14 cellular contexts compared by ENCODE assay signal in the genomic region with DNA sequence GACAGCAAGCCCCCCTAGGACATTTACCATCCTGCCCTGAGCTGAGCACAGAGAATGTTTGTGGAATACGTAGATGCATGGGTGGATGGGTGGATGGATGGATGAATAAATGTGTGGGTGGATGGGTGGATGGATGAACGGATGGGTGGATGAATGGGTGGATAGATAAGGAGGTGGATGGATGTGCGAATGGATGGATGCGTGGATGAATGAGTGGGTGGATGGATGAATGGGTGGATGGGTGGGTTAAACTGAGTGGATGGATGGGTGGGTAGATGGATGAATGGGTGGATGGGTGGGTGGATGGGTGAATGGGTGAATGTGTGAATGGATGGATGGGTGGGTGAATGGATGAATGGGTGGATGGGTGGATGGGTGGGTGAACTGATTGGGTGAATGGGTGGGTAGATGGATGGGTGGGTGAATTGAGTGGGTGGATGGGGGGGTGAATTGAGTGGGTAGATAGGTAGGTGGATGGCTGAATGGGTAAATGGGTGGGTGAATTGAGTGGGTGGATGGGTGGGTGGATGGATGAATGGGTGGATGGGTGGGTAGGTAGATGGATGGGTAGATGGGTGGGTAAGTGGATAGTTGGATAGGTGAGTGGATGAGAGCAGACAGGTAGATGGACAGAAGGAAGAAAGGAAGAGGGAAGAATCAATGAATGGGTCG. TPM values are rescaled to one million over a fixed set of nuclear protein-coding genes. Genes with fewer than 3 reads are reported as not detected.
DNase-seq lines count a peak whose midpoint lies in the region; ATAC-seq, FAIRE-seq and TF ChIP-seq lines count a peak whose summit lies in the region.
"Had no signal": no experiment of that assay in that cellular context is flagged by ENCODE, and none has a peak within 500 bp of the region (broad histone marks: within the 10 kb centered on the region; RNA-seq: fewer than 3 reads in every experiment).

No MANE protein-coding gene starts in this region.

- peak overlapping the region; percentile 94 for H3K27ac Mint-ChIP-seq in activated CD8-positive, alpha-beta T cell treated with anti-CD3 and anti-CD28 coated beads for 36 hours
- H3K27ac Mint-ChIP-seq in memory B cell, result peak overlapping the region; percentile 88
- H3K27ac Mint-ChIP-seq: nephron progenitor cell had no signal

- H2AFZ ChIP-seq in HepG2 (ENCODE audit: low read length) (no peak overlapping the region), PC-9 (no peak overlapping the region)

- POLR2A ChIA-PET in HepG2 (lab: Yijun Ruan, JAX) (interaction anchor here (1.0 to 1.1 kb wide), 2 partner anchors 46 to 65 kb away, joined by 3 read pairs; no protein-coding TSS in a partner anchor), PC-9 (lab: Charles Lee; ENCODE audit: unreplicated experiment) (no interaction called here)
- POLR2A ChIA-PET in activated CD8-positive, alpha-beta T cell treated with anti-CD3 and anti-CD28 coated beads for 36 hours (lab: Charles Lee), result interaction anchor here (7.6 to 18.6 kb wide), 2 partner anchors 10 to 15 kb away, joined by 56 to 335 read pairs; a partner anchor contains a TSS

- no peak for TF ChIP-seq RAD21 in HepG2 (CRISPR knock-in tag; IDR thresholded peaks at IDR 0.05)

- ATAC-seq in HepG2, result no peak
- no peak for ATAC-seq in right lobe of liver
- no peak for ATAC-seq in activated CD8-positive, alpha-beta T cell treated with anti-CD3 and anti-CD28 coated beads for 36 hours
- ATAC-seq in memory B cell (ENCODE audit: low read depth), result no peak
- no peak for ATAC-seq in GM18873 (IDR thresholded peaks at IDR 0.05; ENCODE audit: low FRiP score, unreplicated experiment)
- ATAC-seq: left lung had no signal

- FAIRE-seq in HepG2 (lab: Jason Lieb, UNC), result no peak

- intact Hi-C loops in HepG2 (cut with micrococcal nuclease; ENCODE audit: unreplicated experiment), result no loop called here
- intact Hi-C loops in right lobe of liver (cut with DNase I), result no loop called here
- intact Hi-C loops in activated CD8-positive, alpha-beta T cell treated with anti-CD3 and anti-CD28 coated beads for 36 hours (cut with micrococcal nuclease), result no loop called here
- intact Hi-C loops in PC-9 (cut with micrococcal nuclease; ENCODE audit: unreplicated experiment), result no loop called here

- no peak for DNase-seq in HepG2 (ENCODE audit: low spot score)
- no peak for DNase-seq in right lobe of liver
- DNase-seq in activated CD8-positive, alpha-beta T cell treated with anti-CD3 and anti-CD28 coated beads for 36 hours, result no peak
- no peak for DNase-seq in memory B cell (ENCODE audit: low spot score in 2 of 2)
- DNase-seq in PC-9, result no peak
- no peak for DNase-seq in NCI-H774 (lab: John Stamatoyannopoulos, UW)
- no peak for DNase-seq in NCI-H1105 treated with DMSO at 0.1 percent for 48 hours (lab: John Stamatoyannopoulos, UW)
- DNase-seq: activated CD4-positive, alpha-beta T cell treated with anti-CD3 and anti-CD28 coated beads, Interleukin-2, amount 50 U/mL, for 1 hour; effector CD8-positive, alpha-beta T cell; NCI-H2171 treated with DMSO at 0.1 percent for 48 hours; nephron progenitor cell; transverse colon had no signal

- H3K4me3 Mint-ChIP-seq in activated CD8-positive, alpha-beta T cell treated with anti-CD3 and anti-CD28 coated beads for 36 hours, result peak overlapping the region; percentile 78
- peak overlapping the region; percentile 73 for H3K4me3 Mint-ChIP-seq in memory B cell
- H3K4me3 Mint-ChIP-seq: nephron progenitor cell had no signal

- H3K9me3 ChIP-seq in HepG2 (ENCODE audit: low read length), result no peaks in the 10 kb centered on the region
- H3K9me3 ChIP-seq in right lobe of liver, result no peaks in the 10 kb centered on the region
- no peaks in the 10 kb centered on the region for H3K9me3 ChIP-seq in PC-9 (ENCODE audit: insufficient read depth, low read depth)
- H3K9me3 ChIP-seq: left lung, transverse colon had no signal

- peaks cover 25% of the 10 kb centered on the region for H3K4me1 ChIP-seq in HepG2 (ENCODE audit: insufficient read depth, low read length)
- H3K4me1 ChIP-seq in right lobe of liver, result peaks cover 0 to 16% (median 0%) of the 10 kb centered on the region in 4 donors
- H3K4me1 ChIP-seq in PC-9 (replicated peaks; ENCODE audit: insufficient read depth), result peaks cover 6% of the 10 kb centered on the region

- H3K4me2 ChIP-seq in HepG2 (ENCODE audit: low read depth, low read length) (no peak overlapping the region), PC-9 (no peak overlapping the region)

- H3K27me3 ChIP-seq in HepG2 (ENCODE audit: control insufficient read depth in 1 of 2, insufficient read depth in 2 of 2, low read length in 2 of 2), result no peaks in the 10 kb centered on the region
- H3K27me3 ChIP-seq in right lobe of liver, result no peaks in the 10 kb centered on the region
- no peaks in the 10 kb centered on the region for H3K27me3 ChIP-seq in PC-9 (ENCODE audit: insufficient read depth, low read depth)
- H3K27me3 ChIP-seq: left lung, transverse colon had no signal

- BruUV-seq in HepG2 (replicated peaks; lab: Mats Ljungman, UMichigan) (no TSS peak), PC-9 (replicated peaks; lab: Mats Ljungman, UMichigan) (no TSS peak)

- H3K36me3 Mint-ChIP-seq in activated CD8-positive, alpha-beta T cell treated with anti-CD3 and anti-CD28 coated beads for 36 hours (ENCODE audit: low read depth), result peaks cover 65% of the 10 kb centered on the region
- H3K36me3 Mint-ChIP-seq in memory B cell, result peaks cover 25% of the 10 kb centered on the region

- H3K27ac ChIP-seq in HepG2 (ENCODE audit: extremely low read length, insufficient read depth, low read length) (no peak overlapping the region), right lobe of liver (no peak overlapping the region), PC-9 (no peak overlapping the region)
- H3K27ac ChIP-seq: left lung had no signal

- no peaks in the 10 kb centered on the region for H3K9me3 Mint-ChIP-seq in activated CD8-positive, alpha-beta T cell treated with anti-CD3 and anti-CD28 coated beads for 36 hours
- H3K9me3 Mint-ChIP-seq in memory B cell, result no peaks in the 10 kb centered on the region
- H3K9me3 Mint-ChIP-seq: nephron progenitor cell had no signal

- TF ChIP-seq CTCF in HepG2 (CRISPR knock-in tag; IDR thresholded peaks at IDR 0.05) (no peak), right lobe of liver (IDR thresholded peaks at IDR 0.05) (no peak), PC-9 (conservative IDR thresholded peaks at IDR 0.05) (no peak)
- TF ChIP-seq CTCF in activated CD8-positive, alpha-beta T cell treated with anti-CD3 and anti-CD28 coated beads for 36 hours (IDR thresholded peaks at IDR 0.05), result no peak

- H3K79me2 ChIP-seq in HepG2 (ENCODE audit: insufficient read depth, low read length) (peaks cover 19% of the 10 kb centered on the region), PC-9 (ENCODE audit: low read depth) (peaks cover 13% of the 10 kb centered on the region)

- no peaks in the 10 kb centered on the region for H3K9me2 ChIP-seq in PC-9 (ENCODE audit: insufficient read depth)

- peaks cover 11% of the 10 kb centered on the region; the same call in 1 of the 2 replicates for H4K20me1 ChIP-seq in HepG2 (ENCODE audit: insufficient read depth, low read length)
- H4K20me1 ChIP-seq in PC-9 (ENCODE audit: insufficient read depth), result no peaks in the 10 kb centered on the region

- no peaks in the 10 kb centered on the region for H3F3A ChIP-seq in PC-9 (ENCODE audit: insufficient read depth, low read depth)

- no peak overlapping the region for H3K4me3 ChIP-seq in HepG2 (replicated peaks in 1 of 3; ENCODE audit: insufficient read depth in 1 of 3, low read depth in 2 of 3, low read length in 3 of 3)
- H3K4me3 ChIP-seq in right lobe of liver, result no peak overlapping the region
- H3K4me3 ChIP-seq in PC-9, result no peak overlapping the region
- H3K4me3 ChIP-seq: left lung, transverse colon had no signal

- no peaks in the 10 kb centered on the region for H3K27me3 Mint-ChIP-seq in activated CD8-positive, alpha-beta T cell treated with anti-CD3 and anti-CD28 coated beads for 36 hours
- no peaks in the 10 kb centered on the region for H3K27me3 Mint-ChIP-seq in memory B cell

- in situ Hi-C loops in HepG2 (cut with HindIII; ENCODE audit: extremely low pct_ligation_motif_present, low pct_unique_long_range_greater_than_20kb), result no loop called here

- H3K4me1 Mint-ChIP-seq in activated CD8-positive, alpha-beta T cell treated with anti-CD3 and anti-CD28 coated beads for 36 hours (ENCODE audit: low read depth), result peaks cover 53% of the 10 kb centered on the region
- peaks cover 48% of the 10 kb centered on the region for H3K4me1 Mint-ChIP-seq in memory B cell

- no peak overlapping the region for H3K9ac ChIP-seq in HepG2 (ENCODE audit: insufficient read depth, low read depth, low read length)

- 97% methylated on average over 5 of the region's 5 CpGs for WGBS in HepG2 (ENCODE audit: low lambda C conversion rate)
- WGBS in right lobe of liver (ENCODE audit: insufficient coverage, low coverage, low lambda C conversion rate, missing lambda C conversion rate), result 89% methylated on average over 5 of the region's 5 CpGs

- CTCF ChIA-PET in HepG2 (lab: Yijun Ruan, JAX; ENCODE audit: low intra/inter-chr PET ratio, low total read pairs), result no interaction called here
- CTCF ChIA-PET in activated CD8-positive, alpha-beta T cell treated with anti-CD3 and anti-CD28 coated beads for 36 hours (lab: Charles Lee), result interaction anchor here (1.0 to 7.9 kb wide), 3 partner anchors 10 to 38 kb away, joined by 3 to 83 read pairs (median 5); no protein-coding TSS in a partner anchor
- CTCF ChIA-PET in PC-9 (lab: Charles Lee), result no interaction called here

- TF ChIP-seq POLR2A in HepG2 (IDR thresholded peaks at IDR 0.05; ENCODE audit: insufficient read depth in 1 of 2, low read depth in 2 of 2, low read length in 2 of 2), result no peak
- no peak for TF ChIP-seq POLR2A in right lobe of liver (IDR thresholded peaks at IDR 0.05)

- TF ChIP-seq EP300 in HepG2 (IDR thresholded peaks at IDR 0.05; ENCODE audit: low read depth in 2 of 2, low read length in 2 of 2) (no peak), HepG2 (CRISPR knock-in tag; IDR thresholded peaks at IDR 0.05; ENCODE audit: borderline replicate concordance) (no peak)

- H3K36me3 ChIP-seq in HepG2 (replicated peaks in 1 of 2; ENCODE audit: control insufficient read depth in 1 of 2, insufficient read depth in 2 of 2, low read length in 2 of 2), result peaks cover 42 to 57% of the 10 kb centered on the region in 2 experiments; a peak in 4 of 5 replicates
- H3K36me3 ChIP-seq in right lobe of liver, result no peaks in the 10 kb centered on the region
- no peaks in the 10 kb centered on the region for H3K36me3 ChIP-seq in PC-9 (ENCODE audit: low read depth)

RNA-seq across cellular contexts. Expression of a gene that starts 5.2 kb away (rescaled TPM):
- total RNA-seq in HepG2 (2016; rRNA removed; fragmentation: Illumina TruSeq; extraction: Trizol), result 20.4 and 48.4 TPM in 2 replicates
- total RNA-seq in HepG2 (2016; cell fraction: cytosol; rRNA removed; fragmentation: Illumina TruSeq; extraction: Trizol; ENCODE audit: low read depth), result 21.4 and 23.6 TPM in 2 replicates
- 19.7 and 47.9 TPM in 2 replicates for total RNA-seq in HepG2 (2016; cell fraction: insoluble cytoplasmic fraction; rRNA removed; fragmentation: Illumina TruSeq; extraction: Trizol)
- 29.0 and 34.4 TPM in 2 replicates for total RNA-seq in HepG2 (2016; cell fraction: membrane; rRNA removed; fragmentation: Illumina TruSeq; extraction: Trizol)
- 47.2 and 55.0 TPM in 2 replicates for total RNA-seq in HepG2 (2016; cell fraction: nucleus; rRNA removed; fragmentation: Illumina TruSeq; extraction: Trizol)
- polyA plus RNA-seq in HepG2 (2011; rRNA removed), result 99.1 and 118 TPM in 2 replicates
- polyA plus RNA-seq in HepG2 (2011; cell fraction: cytosol; rRNA removed), result 42.4 and 70.8 TPM in 2 replicates
- 648 and 982 TPM in 2 replicates for polyA plus RNA-seq in HepG2 (2011; cell fraction: nucleus; rRNA removed)
- polyA plus RNA-seq in HepG2 (2012), result 45.7 and 50.3 TPM in 2 replicates
- 8.9 and 10.6 TPM in 2 replicates for polyA plus RNA-seq in HepG2 (2016; cell fraction: cytosol; fragmentation: Illumina TruSeq; extraction: Trizol; ENCODE audit: low read depth)
- 16.1 and 17.9 TPM in 2 replicates for polyA plus RNA-seq in HepG2 (2016; cell fraction: insoluble cytoplasmic fraction; fragmentation: Illumina TruSeq; extraction: Trizol; ENCODE audit: low read depth)
- 18.2 and 19.0 TPM in 2 replicates for polyA plus RNA-seq in HepG2 (2016; cell fraction: membrane; fragmentation: Illumina TruSeq; extraction: Trizol; ENCODE audit: low read depth)
- 126 and 147 TPM in 2 replicates for polyA plus RNA-seq in HepG2 (2016; cell fraction: nucleus; fragmentation: Illumina TruSeq; extraction: Trizol; ENCODE audit: insufficient read depth, low read depth)
- polyA minus RNA-seq in HepG2 (2011; rRNA and poly(A)+ RNA removed; ENCODE audit: low replicate concordance), result 23.3 and 152 TPM in 2 replicates
- polyA minus RNA-seq in HepG2 (2011; cell fraction: cytosol; rRNA and poly(A)+ RNA removed), result 48.9 and 63.1 TPM in 2 replicates
- polyA minus RNA-seq in HepG2 (2011; cell fraction: nucleus; rRNA and poly(A)+ RNA removed), result 92.6 and 109 TPM in 2 replicates
- 10 to 100 TPM; 10.9 to 24.7 (median 15.7) TPM for total RNA-seq in right lobe of liver
- total RNA-seq in activated CD8-positive, alpha-beta T cell treated with anti-CD3 and anti-CD28 coated beads for 36 hours, result 100 to 1,000 TPM; 209 to 213 TPM
- 97.7 and 116 TPM in 2 replicates for total RNA-seq in PC-9 (2021)

RNA-seq across cellular contexts. Expression of a gene that starts 7.2 kb away (rescaled TPM):
- total RNA-seq in HepG2 (2016; rRNA removed; fragmentation: Illumina TruSeq; extraction: Trizol) (0.08 and 0.53 TPM in 2 replicates), right lobe of liver (1 to 10 TPM; 2.4 to 7.2 (median 4.8) TPM), PC-9 (2021) (1.9 and 2.6 TPM in 2 replicates)
- 0.09 and 0.61 TPM in 2 replicates for total RNA-seq in HepG2 (2016; cell fraction: cytosol; rRNA removed; fragmentation: Illumina TruSeq; extraction: Trizol; ENCODE audit: low read depth)
- 0.04 and 0.65 TPM in 2 replicates for total RNA-seq in HepG2 (2016; cell fraction: insoluble cytoplasmic fraction; rRNA removed; fragmentation: Illumina TruSeq; extraction: Trizol)
- total RNA-seq in HepG2 (2016; cell fraction: membrane; rRNA removed; fragmentation: Illumina TruSeq; extraction: Trizol), result 0.83 TPM in 2 replicates
- total RNA-seq in HepG2 (2016; cell fraction: nucleus; rRNA removed; fragmentation: Illumina TruSeq; extraction: Trizol), result 0.85 and 1.9 TPM in 2 replicates
- 7.8 and 11.1 TPM in 2 replicates for polyA plus RNA-seq in HepG2 (2011; rRNA removed)
- polyA plus RNA-seq in HepG2 (2011; cell fraction: cytosol; rRNA removed), result 5.7 and 7.7 TPM in 2 replicates
- 35.7 and 61.8 TPM in 2 replicates for polyA plus RNA-seq in HepG2 (2011; cell fraction: nucleus; rRNA removed)
- polyA plus RNA-seq in HepG2 (2012), result 5.3 and 8.8 TPM in 2 replicates
- 0.12 TPM in 1 of 2 replicates, not detected in the other for polyA plus RNA-seq in HepG2 (2016; cell fraction: cytosol; fragmentation: Illumina TruSeq; extraction: Trizol; ENCODE audit: low read depth)
- polyA plus RNA-seq in HepG2 (2016; cell fraction: insoluble cytoplasmic fraction; fragmentation: Illumina TruSeq; extraction: Trizol; ENCODE audit: low read depth), result 0.13 and 0.74 TPM in 2 replicates
- polyA plus RNA-seq in HepG2 (2016; cell fraction: membrane; fragmentation: Illumina TruSeq; extraction: Trizol; ENCODE audit: low read depth), result 0.10 and 0.13 TPM in 2 replicates
- polyA plus RNA-seq in HepG2 (2016; cell fraction: nucleus; fragmentation: Illumina TruSeq; extraction: Trizol; ENCODE audit: insufficient read depth, low read depth), result 0.76 and 1.7 TPM in 2 replicates
- 0.51 and 13.2 TPM in 2 replicates for polyA minus RNA-seq in HepG2 (2011; rRNA and poly(A)+ RNA removed; ENCODE audit: low replicate concordance)
- polyA minus RNA-seq in HepG2 (2011; cell fraction: cytosol; rRNA and poly(A)+ RNA removed), result 4.5 and 4.8 TPM in 2 replicates
- polyA minus RNA-seq in HepG2 (2011; cell fraction: nucleus; rRNA and poly(A)+ RNA removed), result 12.2 and 14.3 TPM in 2 replicates
- 100 to 1,000 TPM; 182 to 197 TPM for total RNA-seq in activated CD8-positive, alpha-beta T cell treated with anti-CD3 and anti-CD28 coated beads for 36 hours

RNA-seq across cellular contexts. Expression of a gene that starts 22.8 kb away (rescaled TPM):
- total RNA-seq in HepG2 (2016; rRNA removed; fragmentation: Illumina TruSeq; extraction: Trizol), result 0.22 and 1.7 TPM in 2 replicates
- 0.51 and 0.88 TPM in 2 replicates for total RNA-seq in HepG2 (2016; cell fraction: cytosol; rRNA removed; fragmentation: Illumina TruSeq; extraction: Trizol; ENCODE audit: low read depth)
- total RNA-seq in HepG2 (2016; cell fraction: insoluble cytoplasmic fraction; rRNA removed; fragmentation: Illumina TruSeq; extraction: Trizol), result 0.84 and 0.86 TPM in 2 replicates
- total RNA-seq in HepG2 (2016; cell fraction: membrane; rRNA removed; fragmentation: Illumina TruSeq; extraction: Trizol), result 1.1 and 1.2 TPM in 2 replicates
- total RNA-seq in HepG2 (2016; cell fraction: nucleus; rRNA removed; fragmentation: Illumina TruSeq; extraction: Trizol), result 0.38 and 2.4 TPM in 2 replicates
- 1.9 and 2.8 TPM in 2 replicates for polyA plus RNA-seq in HepG2 (2011; rRNA removed)
- polyA plus RNA-seq in HepG2 (2011; cell fraction: cytosol; rRNA removed), result 1.1 and 1.8 TPM in 2 replicates
- 5.8 and 10.0 TPM in 2 replicates for polyA plus RNA-seq in HepG2 (2011; cell fraction: nucleus; rRNA removed)
- polyA plus RNA-seq in HepG2 (2012), result 1.5 and 2.2 TPM in 2 replicates
- 0.23 and 0.46 TPM in 2 replicates for polyA plus RNA-seq in HepG2 (2016; cell fraction: cytosol; fragmentation: Illumina TruSeq; extraction: Trizol; ENCODE audit: low read depth)
- 0.60 TPM in 1 of 2 replicates, not detected in the other for polyA plus RNA-seq in HepG2 (2016; cell fraction: insoluble cytoplasmic fraction; fragmentation: Illumina TruSeq; extraction: Trizol; ENCODE audit: low read depth)
- 0.59 and 1.1 TPM in 2 replicates for polyA plus RNA-seq in HepG2 (2016; cell fraction: membrane; fragmentation: Illumina TruSeq; extraction: Trizol; ENCODE audit: low read depth)
- 2.4 and 2.9 TPM in 2 replicates for polyA plus RNA-seq in HepG2 (2016; cell fraction: nucleus; fragmentation: Illumina TruSeq; extraction: Trizol; ENCODE audit: insufficient read depth, low read depth)
- 0.72 TPM in 1 of 2 replicates, not detected in the other for polyA minus RNA-seq in HepG2 (2011; rRNA and poly(A)+ RNA removed; ENCODE audit: low replicate concordance)
- polyA minus RNA-seq in HepG2 (2011; cell fraction: cytosol; rRNA and poly(A)+ RNA removed), result not detected in 2 replicates
- 1.5 and 3.1 TPM in 2 replicates for polyA minus RNA-seq in HepG2 (2011; cell fraction: nucleus; rRNA and poly(A)+ RNA removed)
- not detected for total RNA-seq in right lobe of liver
- total RNA-seq in activated CD8-positive, alpha-beta T cell treated with anti-CD3 and anti-CD28 coated beads for 36 hours, result under 1 TPM in 1 of 2 experiments, not detected in 1; 0.51 TPM
- total RNA-seq in PC-9 (2021), result not detected in 2 replicates
- total RNA-seq: left lung, transverse colon had no signal

RNA-seq across cellular contexts. Expression of a gene that starts 45.0 kb away (rescaled TPM):
- 28.7 and 46.7 TPM in 2 replicates for total RNA-seq in HepG2 (2016; rRNA removed; fragmentation: Illumina TruSeq; extraction: Trizol)
- total RNA-seq in HepG2 (2016; cell fraction: cytosol; rRNA removed; fragmentation: Illumina TruSeq; extraction: Trizol; ENCODE audit: low read depth), result 15.8 and 18.7 TPM in 2 replicates
- total RNA-seq in HepG2 (2016; cell fraction: insoluble cytoplasmic fraction; rRNA removed; fragmentation: Illumina TruSeq; extraction: Trizol), result 21.7 and 51.0 TPM in 2 replicates
- 31.9 and 34.8 TPM in 2 replicates for total RNA-seq in HepG2 (2016; cell fraction: membrane; rRNA removed; fragmentation: Illumina TruSeq; extraction: Trizol)
- 43.0 and 51.6 TPM in 2 replicates for total RNA-seq in HepG2 (2016; cell fraction: nucleus; rRNA removed; fragmentation: Illumina TruSeq; extraction: Trizol)
- polyA plus RNA-seq in HepG2 (2011; rRNA removed), result 170 and 192 TPM in 2 replicates
- polyA plus RNA-seq in HepG2 (2011; cell fraction: cytosol; rRNA removed), result 200 and 244 TPM in 2 replicates
- 116 and 129 TPM in 2 replicates for polyA plus RNA-seq in HepG2 (2011; cell fraction: nucleus; rRNA removed)
- polyA plus RNA-seq in HepG2 (2012), result 52.7 and 59.2 TPM in 2 replicates
- 35.1 and 40.6 TPM in 2 replicates for polyA plus RNA-seq in HepG2 (2016; cell fraction: cytosol; fragmentation: Illumina TruSeq; extraction: Trizol; ENCODE audit: low read depth)
- 52.5 and 60.0 TPM in 2 replicates for polyA plus RNA-seq in HepG2 (2016; cell fraction: insoluble cytoplasmic fraction; fragmentation: Illumina TruSeq; extraction: Trizol; ENCODE audit: low read depth)
- polyA plus RNA-seq in HepG2 (2016; cell fraction: membrane; fragmentation: Illumina TruSeq; extraction: Trizol; ENCODE audit: low read depth), result 62.1 and 68.8 TPM in 2 replicates
- polyA plus RNA-seq in HepG2 (2016; cell fraction: nucleus; fragmentation: Illumina TruSeq; extraction: Trizol; ENCODE audit: insufficient read depth, low read depth), result 160 and 166 TPM in 2 replicates
- 231 and 401 TPM in 2 replicates for polyA minus RNA-seq in HepG2 (2011; rRNA and poly(A)+ RNA removed; ENCODE audit: low replicate concordance)
- 73.3 and 75.3 TPM in 2 replicates for polyA minus RNA-seq in HepG2 (2011; cell fraction: cytosol; rRNA and poly(A)+ RNA removed)
- polyA minus RNA-seq in HepG2 (2011; cell fraction: nucleus; rRNA and poly(A)+ RNA removed), result 23.0 and 28.7 TPM in 2 replicates
- total RNA-seq in right lobe of liver, result 10 to 100 TPM; 43.3 to 55.8 (median 50.4) TPM
- 10 to 100 TPM; 92.6 to 95.1 TPM for total RNA-seq in activated CD8-positive, alpha-beta T cell treated with anti-CD3 and anti-CD28 coated beads for 36 hours
- total RNA-seq in PC-9 (2021), result 91.9 and 95.0 TPM in 2 replicates

Comparison
In these comparisons a context has a peak if more than half of its experiments do, and no peak if none do; other contexts are left out.
1. RNA of a gene that starts 7.2 kb away (total RNA-seq): 182 to 197 TPM in activated CD8-positive, alpha-beta T cell treated with anti-CD3 and anti-CD28 coated beads for 36 hours; 2.4 to 7.2 TPM in right lobe of liver, 1.9 to 2.6 TPM in PC-9 and 0.04 to 1.9 TPM in HepG2; every median in the first group is over 10 times any median in the second.